Comparison of ENCODE assay signal across 8 cellular contexts in genomic region chr4:54233128-54233696, GRCh38. TPM values are rescaled to one million over a fixed set of nuclear protein-coding genes. Genes with fewer than 3 reads are reported as not detected.
DNase-seq lines count a peak whose midpoint lies in the region; ATAC-seq and TF ChIP-seq lines count a peak whose summit lies in the region.

No MANE protein-coding gene starts in this region.

- DNase-seq in CD14-positive monocyte (ENCODE audit: low spot score) (peak; percentile 69), NCI-H82 treated with DMSO at 0.1 percent for 48 hours (lab: John Stamatoyannopoulos, UW; ENCODE audit: unreplicated experiment) (peak; percentile 20), mesenchymal stem cell (peak; percentile 84)
- DNase-seq in activated CD8-positive, alpha-beta memory T cell treated with anti-CD3 and anti-CD28 coated beads for 4 hours (ENCODE audit: low read depth in 2 of 2), result peak; percentile 26 to 33
- peak; percentile 54 to 61 (median 60) for DNase-seq in effector memory CD8-positive, alpha-beta T cell
- peak; percentile 58 for DNase-seq in stimulated activated CD8-positive, alpha-beta memory T cell treated with anti-CD3 and anti-CD28 coated beads, Interleukin-12 subunit alpha, Interleukin-12 subunit beta, amount 100 ng/mL, for 1 hour (ENCODE audit: low read depth)

- peak overlapping the region; percentile 68 for H2BK120ac ChIP-seq in mesenchymal stem cell (ENCODE audit: low read depth, low read length)

- no peak overlapping the region for H3K27ac ChIP-seq in mesenchymal stem cell (ENCODE audit: low read length, poor library complexity, severe bottlenecking)

- peak overlapping the region; percentile 81 to 89 for H3K4ac ChIP-seq in mesenchymal stem cell (ENCODE audit: low read depth in 1 of 2, low read length in 2 of 2)

- H2BK12ac ChIP-seq in mesenchymal stem cell (ENCODE audit: low read length in 2 of 2), result peak overlapping the region in 1 of 2 experiments; percentile 89

- peak overlapping the region; percentile 67 to 93 for H3K4me3 ChIP-seq in mesenchymal stem cell (ENCODE audit: insufficient read depth in 1 of 2, low read depth in 1 of 2, low read length in 2 of 2)

- peak overlapping the region; percentile 96 for H4K91ac ChIP-seq in mesenchymal stem cell (ENCODE audit: low read length)

- H3K4me1 ChIP-seq in mesenchymal stem cell (ENCODE audit: control insufficient read depth, insufficient read depth, low read depth, low read length), result peaks cover 39% of the 10 kb centered on the region

- H3K9me3 Mint-ChIP-seq in CD14-positive monocyte, result peaks cover 0 to 30% (median 12%) of the 10 kb centered on the region in 7 donors
- no peaks in the 10 kb centered on the region for H3K9me3 Mint-ChIP-seq in effector memory CD8-positive, alpha-beta T cell

- peaks cover 0 to 6% of the 10 kb centered on the region in 2 donors for H3K36me3 Mint-ChIP-seq in CD14-positive monocyte
- H3K36me3 Mint-ChIP-seq in effector memory CD8-positive, alpha-beta T cell (ENCODE audit: insufficient read depth), result peaks cover 4% of the 10 kb centered on the region

- H3K27me3 ChIP-seq in mesenchymal stem cell (ENCODE audit: control insufficient read depth in 1 of 2, insufficient read depth in 1 of 2, low read length in 2 of 2), result peaks cover 0 to 43% of the 10 kb centered on the region in 2 experiments

- H3K18ac ChIP-seq in mesenchymal stem cell (ENCODE audit: low read depth in 1 of 2, low read length in 2 of 2), result peak overlapping the region; percentile 94 to 97

- peak overlapping the region; percentile 68 to 97 for H3K14ac ChIP-seq in mesenchymal stem cell (ENCODE audit: low read length in 2 of 2)

- peak overlapping the region; percentile 99 for H3K9ac ChIP-seq in mesenchymal stem cell (ENCODE audit: low read length)

- peak overlapping the region; percentile 66 for H2BK15ac ChIP-seq in mesenchymal stem cell (ENCODE audit: low read depth, poor library complexity, severe bottlenecking)

- H3K27me3 Mint-ChIP-seq in CD14-positive monocyte (ENCODE audit: low read depth in 3 of 3), result peaks cover 53 to 78% (median 66%) of the 10 kb centered on the region in 3 donors
- H3K27me3 Mint-ChIP-seq in effector memory CD8-positive, alpha-beta T cell, result peaks cover 67 to 91% of the 10 kb centered on the region in 2 donors

- H3K9me3 ChIP-seq in mesenchymal stem cell (ENCODE audit: control insufficient read depth, low read length), result no peaks in the 10 kb centered on the region

- WGBS in mesenchymal stem cell, result under 1% methylated on average over 43 of the region's 59 CpGs

- ATAC-seq in GM19372 (IDR thresholded peaks at IDR 0.05; ENCODE audit: low read depth, unreplicated experiment), result peak; percentile 92
- peak; percentile 77 for ATAC-seq in HG03469 (IDR thresholded peaks at IDR 0.05; ENCODE audit: unreplicated experiment)
- peak; percentile 85 for ATAC-seq in effector memory CD8-positive, alpha-beta T cell (replicated peaks)

- peak overlapping the region; percentile 93 for H4K8ac ChIP-seq in mesenchymal stem cell (ENCODE audit: low read length)

- no peaks in the 10 kb centered on the region for H3K79me1 ChIP-seq in mesenchymal stem cell (replicated peaks; ENCODE audit: low read length, poor library complexity, severe bottlenecking)

- no peak overlapping the region for H2AK5ac ChIP-seq in mesenchymal stem cell (ENCODE audit: low read length, severe bottlenecking)

- H3K4me1 Mint-ChIP-seq in CD14-positive monocyte, result peaks cover 44% of the 10 kb centered on the region
- H3K4me1 Mint-ChIP-seq in effector memory CD8-positive, alpha-beta T cell (ENCODE audit: low read depth in 2 of 2), result peaks cover 4 to 13% of the 10 kb centered on the region in 2 donors

- intact Hi-C loops in CD14-positive monocyte (cut with micrococcal nuclease), result loop anchor here (2.0 to 10.0 kb wide), 6 partner anchors 324 to 1858 kb away; no protein-coding TSS in a partner anchor

- peak; percentile 71 for TF ChIP-seq CTCF in CD14-positive monocyte (IDR thresholded peaks at IDR 0.05)

- H3K27ac Mint-ChIP-seq in CD14-positive monocyte, result no peak overlapping the region
- H3K27ac Mint-ChIP-seq in effector memory CD8-positive, alpha-beta T cell, result no peak overlapping the region

- peaks cover 0 to 39% of the 10 kb centered on the region in 2 experiments for H3K36me3 ChIP-seq in mesenchymal stem cell (ENCODE audit: control insufficient read depth in 1 of 2, insufficient read depth in 2 of 2, low read depth in 1 of 2, low read length in 2 of 2)

- peak overlapping the region; percentile 75 to 93 for H3K4me3 Mint-ChIP-seq in CD14-positive monocyte
- peak overlapping the region; percentile 81 to 85 for H3K4me3 Mint-ChIP-seq in effector memory CD8-positive, alpha-beta T cell

- peak overlapping the region in 1 of 2 experiments; percentile 87 for H3K23ac ChIP-seq in mesenchymal stem cell (ENCODE audit: low read length in 2 of 2)

- no peak overlapping the region for H2BK5ac ChIP-seq in mesenchymal stem cell (ENCODE audit: low read depth, low read length, poor library complexity, severe bottlenecking)

- peak overlapping the region; percentile 100 for H3K4me2 ChIP-seq in mesenchymal stem cell (ENCODE audit: low read length, poor library complexity, severe bottlenecking)

- no peak overlapping the region for H2AFZ ChIP-seq in mesenchymal stem cell (ENCODE audit: low read depth, low read length)

RNA-seq across cellular contexts. Expression of gene PDGFRA, which starts 4.1 kb away (rescaled TPM):
- polyA plus RNA-seq in CD14-positive monocyte, result not detected
- 343 TPM for polyA plus RNA-seq in mesenchymal stem cell (2013, experiment 1 of 2)
- polyA plus RNA-seq in mesenchymal stem cell (2013, experiment 2 of 2), result 347 TPM

Comparison
In these comparisons a context has a peak if more than half of its experiments do, and no peak if none do; other contexts are left out.
1. DNase-seq: peak in every context shown above with its lines; median percentile 84 in mesenchymal stem cell; 69 in CD14-positive monocyte; 60 in effector memory CD8-positive, alpha-beta T cell; 58 in stimulated activated CD8-positive, alpha-beta memory T cell treated with anti-CD3 and anti-CD28 coated beads, Interleukin-12 subunit alpha, Interleukin-12 subunit beta, amount 100 ng/mL, for 1 hour; 30 in activated CD8-positive, alpha-beta memory T cell treated with anti-CD3 and anti-CD28 coated beads for 4 hours; 20 in NCI-H82 treated with DMSO at 0.1 percent for 48 hours.